In the genomic region with DNA sequence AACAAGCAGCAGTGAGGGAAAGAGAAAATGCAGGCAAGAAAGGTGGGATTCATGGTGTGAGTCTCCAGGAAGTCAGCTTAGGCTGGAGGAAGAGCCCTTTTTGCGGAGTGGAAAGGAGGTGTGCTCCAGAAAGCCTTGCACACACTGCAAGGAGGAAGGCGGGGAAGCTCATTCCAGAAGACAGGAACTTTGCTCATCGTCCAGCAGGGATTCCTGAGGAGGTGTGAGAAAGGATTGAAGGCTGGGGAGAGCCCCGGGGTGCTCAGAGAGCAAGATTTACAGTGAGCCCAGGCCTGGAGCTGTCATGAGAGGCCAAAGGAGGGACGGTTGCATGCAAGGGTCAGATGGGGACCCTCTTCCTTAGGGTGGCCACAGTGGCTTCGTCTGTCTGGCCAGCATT, we compare ENCODE assay signal across 25 cellular contexts.
"Had no signal": no experiment of that assay in that cellular context is flagged by ENCODE, and none has a peak within 500 bp of the region (broad histone marks: within the 10 kb centered on the region; RNA-seq: fewer than 3 reads in every experiment).

No MANE protein-coding gene starts in this region.

- H3K4me3 ChIP-seq: coronary artery, heart right ventricle, left lung, lung, ovary, psoas muscle, stomach, suprapubic skin, transverse colon, uterus had no signal

- H3K36me3 ChIP-seq: ovary, transverse colon, uterus had no signal

- H3K36me3 Mint-ChIP-seq: activated CD8-positive, alpha-beta memory T cell treated with anti-CD3 and anti-CD28 coated beads, Interleukin-2, amount 10 ng/mL, durations not matched to agents 7 days and 5 days had no signal

- H3K27me3 Mint-ChIP-seq: activated CD8-positive, alpha-beta memory T cell treated with anti-CD3 and anti-CD28 coated beads, Interleukin-2, amount 10 ng/mL, durations not matched to agents 7 days and 5 days; activated CD8-positive, alpha-beta T cell treated with anti-CD3 and anti-CD28 coated beads for 36 hours; activated naive CD8-positive, alpha-beta T cell treated with anti-CD3 and anti-CD28 coated beads, Interleukin-2, amount 50 U/mL, for 24 hours; naive thymus-derived CD4-positive, alpha-beta T cell had no signal

- H3K9me3 Mint-ChIP-seq: activated CD8-positive, alpha-beta T cell treated with anti-CD3 and anti-CD28 coated beads for 36 hours; activated naive CD8-positive, alpha-beta T cell treated with anti-CD3 and anti-CD28 coated beads, Interleukin-2, amount 50 U/mL, for 24 hours; naive thymus-derived CD4-positive, alpha-beta T cell had no signal

- ATAC-seq: activated CD8-positive, alpha-beta memory T cell treated with anti-CD3 and anti-CD28 coated beads, Interleukin-2, amount 10 ng/mL, durations not matched to agents 7 days and 5 days; activated CD8-positive, alpha-beta T cell treated with anti-CD3 and anti-CD28 coated beads for 36 hours; activated naive CD8-positive, alpha-beta T cell treated with anti-CD3 and anti-CD28 coated beads, Interleukin-2, amount 50 U/mL, for 24 hours; heart right ventricle; left lung; naive thymus-derived CD4-positive, alpha-beta T cell; psoas muscle; right cardiac atrium had no signal

- H3K4me1 Mint-ChIP-seq: activated CD8-positive, alpha-beta memory T cell treated with anti-CD3 and anti-CD28 coated beads, Interleukin-2, amount 10 ng/mL, durations not matched to agents 7 days and 5 days; activated naive CD8-positive, alpha-beta T cell treated with anti-CD3 and anti-CD28 coated beads, Interleukin-2, amount 50 U/mL, for 24 hours had no signal

- H3K27ac ChIP-seq: coronary artery, heart right ventricle, left lung, ovary, psoas muscle, suprapubic skin, uterus had no signal

- H3K4me1 ChIP-seq: psoas muscle, uterus had no signal

- H3K27me3 ChIP-seq: heart right ventricle, left lung, ovary, stomach, suprapubic skin, transverse colon, uterus had no signal

- DNase-seq: activated CD4-positive, alpha-beta T cell treated with anti-CD3 and anti-CD28 coated beads for 48 hours; activated CD4-positive, CD25-positive, alpha-beta regulatory T cell; activated CD8-positive, alpha-beta memory T cell treated with anti-CD3 and anti-CD28 coated beads, Interleukin-2, amount 10 ng/mL, durations not matched to agents 7 days and 5 days; activated CD8-positive, alpha-beta T cell treated with anti-CD3 and anti-CD28 coated beads for 36 hours; activated effector memory CD4-positive, alpha-beta T cell treated with anti-CD3 and anti-CD28 coated beads, Interleukin-2, amount 50 U/mL, for 16 hours; activated naive CD4-positive, alpha-beta T cell treated with anti-CD3 and anti-CD28 coated beads, Interleukin-2, amount 50 U/mL, for 16 hours; activated naive CD8-positive, alpha-beta T cell treated with anti-CD3 and anti-CD28 coated beads, Interleukin-2, amount 50 U/mL, for 24 hours; activated T-cell treated with anti-CD3 and anti-CD28 coated beads for 4 hours; cerebellar nuclear complex; foreskin fibroblast; heart right ventricle; left lung; naive thymus-derived CD4-positive, alpha-beta T cell; ovary; psoas muscle; stimulated activated CD4-positive, alpha-beta T cell treated with anti-CD3 and anti-CD28 coated beads, Interleukin-12 subunit alpha, Interleukin-12 subunit beta, amount 100 ng/mL, for 4 hours; stimulated activated CD4-positive, alpha-beta T cell treated with anti-CD3 and anti-CD28 coated beads, Interleukin-4, amount 100 ng/mL, for 4 hours; stomach; T1000; uterus had no signal

- H3K27ac Mint-ChIP-seq: activated CD8-positive, alpha-beta memory T cell treated with anti-CD3 and anti-CD28 coated beads, Interleukin-2, amount 10 ng/mL, durations not matched to agents 7 days and 5 days; activated CD8-positive, alpha-beta T cell treated with anti-CD3 and anti-CD28 coated beads for 36 hours; activated naive CD8-positive, alpha-beta T cell treated with anti-CD3 and anti-CD28 coated beads, Interleukin-2, amount 50 U/mL, for 24 hours had no signal

- H3K4me3 Mint-ChIP-seq: activated CD8-positive, alpha-beta memory T cell treated with anti-CD3 and anti-CD28 coated beads, Interleukin-2, amount 10 ng/mL, durations not matched to agents 7 days and 5 days; activated CD8-positive, alpha-beta T cell treated with anti-CD3 and anti-CD28 coated beads for 36 hours; activated naive CD8-positive, alpha-beta T cell treated with anti-CD3 and anti-CD28 coated beads, Interleukin-2, amount 50 U/mL, for 24 hours had no signal
